ENCODE assay signal across 8 cellular contexts in the genomic region with DNA sequence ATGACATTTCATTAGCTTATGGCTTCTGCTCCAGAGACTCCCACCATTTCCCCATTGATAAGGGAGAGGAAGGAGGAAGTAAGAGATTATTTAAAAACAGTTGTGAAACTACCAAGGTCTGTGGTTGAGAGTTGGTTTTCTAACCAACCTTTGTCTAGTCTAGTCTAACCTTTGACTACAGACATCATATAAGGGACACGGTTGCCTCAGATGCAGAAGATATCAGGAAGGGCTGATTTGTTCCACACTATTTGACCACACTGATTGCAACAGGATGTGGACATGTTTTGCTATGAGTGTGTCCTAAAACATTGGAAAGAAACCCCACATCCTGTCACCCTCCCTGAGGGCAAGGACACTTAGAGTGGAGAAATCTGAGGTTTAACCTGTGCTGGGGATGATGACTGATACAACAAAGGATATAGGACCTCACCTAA. TPM values are rescaled to one million over a fixed set of nuclear protein-coding genes. Genes with fewer than 3 reads are reported as not detected.
A peak's percentile ranks its signal among the peaks of the same experiment; 100 is the strongest.
DNase-seq lines count a peak whose midpoint lies in the region; ATAC-seq and TF ChIP-seq lines count a peak whose summit lies in the region.

No MANE protein-coding gene starts in this region.

- H3K4me1 Mint-ChIP-seq in activated T-cell treated with anti-CD3 and anti-CD28 coated beads, Interleukin-2, amount 50 U/mL, for 24 hours (ENCODE audit: low read depth) = peaks cover 48% of the 10 kb centered on the region
- peaks cover 37 to 48% (median 38%) of the 10 kb centered on the region in 3 donors for H3K4me1 Mint-ChIP-seq in naive B cell

- H3K27me3 Mint-ChIP-seq in activated T-cell treated with anti-CD3 and anti-CD28 coated beads, Interleukin-2, amount 50 U/mL, for 24 hours = peaks cover 3% of the 10 kb centered on the region
- H3K27me3 Mint-ChIP-seq in naive B cell = no peaks in the 10 kb centered on the region

- peak; percentile 80 for ATAC-seq in HG03045 (IDR thresholded peaks at IDR 0.05; ENCODE audit: unreplicated experiment)
- ATAC-seq in naive B cell (ENCODE audit: low read depth in 2 of 2) = peak; percentile 89 to 90
- ATAC-seq in Right ventricle myocardium inferior = no peak
- ATAC-seq in SK-N-SH treated with all-trans-retinoic acid at 6 μM for 48 hours = no peak

- peak overlapping the region; percentile 73 for H3K27ac Mint-ChIP-seq in activated T-cell treated with anti-CD3 and anti-CD28 coated beads, Interleukin-2, amount 50 U/mL, for 24 hours
- peak overlapping the region in 4 of 6 donors; percentile 65 to 94 (median 80) for H3K27ac Mint-ChIP-seq in naive B cell

- intact Hi-C loops in Right ventricle myocardium inferior (cut with DNase I) = no loop called here

- no peak overlapping the region for H3K4me3 Mint-ChIP-seq in activated T-cell treated with anti-CD3 and anti-CD28 coated beads, Interleukin-2, amount 50 U/mL, for 24 hours
- peak overlapping the region in 5 of 8 donors; percentile 39 to 79 (median 57) for H3K4me3 Mint-ChIP-seq in naive B cell

- H3K9me3 Mint-ChIP-seq in activated T-cell treated with anti-CD3 and anti-CD28 coated beads, Interleukin-2, amount 50 U/mL, for 24 hours = no peaks in the 10 kb centered on the region
- H3K9me3 Mint-ChIP-seq in naive B cell = peaks cover 0 to 5% (median 0%) of the 10 kb centered on the region in 7 donors

- no peak for DNase-seq in activated T-cell treated with anti-CD3 and anti-CD28 coated beads, Interleukin-2, amount 50 U/mL, for 24 hours
- no peak for DNase-seq in activated T-cell treated with anti-CD3 and anti-CD28 coated beads, Interleukin-2, amount 50 U/mL, for 1 hour
- DNase-seq in SKM-1 treated with dmso at 0.1 percent for 144 hours (lab: John Stamatoyannopoulos, UW; ENCODE audit: unreplicated experiment) (peak; percentile 99), naive B cell (peak; percentile 34), Right ventricle myocardium inferior (ENCODE audit: missing footprints) (no peak), HCEC 1CT (no peak)

- no peaks in the 10 kb centered on the region for H3K36me3 Mint-ChIP-seq in activated T-cell treated with anti-CD3 and anti-CD28 coated beads, Interleukin-2, amount 50 U/mL, for 24 hours (ENCODE audit: low read depth)
- H3K36me3 Mint-ChIP-seq in naive B cell = no peaks in the 10 kb centered on the region

TF ChIP-seq in SK-N-SH treated with all-trans-retinoic acid at 6 μM for 48 hours, 23 proteins besides CTCF, POLR2A, EP300 and RAD21:
- TF ChIP-seq, protein P1, sequence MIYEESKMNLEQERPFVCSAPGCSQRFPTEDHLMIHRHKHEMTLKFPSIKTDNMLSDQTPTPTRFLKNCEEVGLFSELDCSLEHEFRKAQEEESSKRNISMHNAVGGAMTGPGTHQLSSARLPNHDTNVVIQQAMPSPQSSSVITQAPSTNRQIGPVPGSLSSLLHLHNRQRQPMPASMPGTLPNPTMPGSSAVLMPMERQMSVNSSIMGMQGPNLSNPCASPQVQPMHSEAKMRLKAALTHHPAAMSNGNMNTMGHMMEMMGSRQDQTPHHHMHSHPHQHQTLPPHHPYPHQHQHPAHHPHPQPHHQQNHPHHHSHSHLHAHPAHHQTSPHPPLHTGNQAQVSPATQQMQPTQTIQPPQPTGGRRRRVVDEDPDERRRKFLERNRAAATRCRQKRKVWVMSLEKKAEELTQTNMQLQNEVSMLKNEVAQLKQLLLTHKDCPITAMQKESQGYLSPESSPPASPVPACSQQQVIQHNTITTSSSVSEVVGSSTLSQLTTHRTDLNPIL (CRISPR knock-in tag; IDR thresholded peaks at IDR 0.05; ENCODE audit: low read depth) = no peak
- TF ChIP-seq RARB (CRISPR knock-in tag; IDR thresholded peaks at IDR 0.05) = no peak
- TF ChIP-seq BACH2 (CRISPR knock-in tag; IDR thresholded peaks at IDR 0.05; ENCODE audit: borderline replicate concordance) = no peak
- TF ChIP-seq, protein P2, sequence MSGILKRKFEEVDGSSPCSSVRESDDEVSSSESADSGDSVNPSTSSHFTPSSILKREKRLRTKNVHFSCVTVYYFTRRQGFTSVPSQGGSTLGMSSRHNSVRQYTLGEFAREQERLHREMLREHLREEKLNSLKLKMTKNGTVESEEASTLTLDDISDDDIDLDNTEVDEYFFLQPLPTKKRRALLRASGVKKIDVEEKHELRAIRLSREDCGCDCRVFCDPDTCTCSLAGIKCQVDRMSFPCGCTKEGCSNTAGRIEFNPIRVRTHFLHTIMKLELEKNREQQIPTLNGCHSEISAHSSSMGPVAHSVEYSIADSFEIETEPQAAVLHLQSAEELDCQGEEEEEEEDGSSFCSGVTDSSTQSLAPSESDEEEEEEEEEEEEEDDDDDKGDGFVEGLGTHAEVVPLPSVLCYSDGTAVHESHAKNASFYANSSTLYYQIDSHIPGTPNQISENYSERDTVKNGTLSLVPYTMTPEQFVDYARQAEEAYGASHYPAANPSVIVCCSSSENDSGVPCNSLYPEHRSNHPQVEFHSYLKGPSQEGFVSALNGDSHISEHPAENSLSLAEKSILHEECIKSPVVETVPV (CRISPR knock-in tag; IDR thresholded peaks at IDR 0.05) = no peak
- TF ChIP-seq ZNF8 (CRISPR knock-in tag; IDR thresholded peaks at IDR 0.05) = no peak
- no peak for TF ChIP-seq CSDC2 (CRISPR knock-in tag; IDR thresholded peaks at IDR 0.05)
- no peak for TF ChIP-seq TOX (CRISPR knock-in tag; IDR thresholded peaks at IDR 0.05; ENCODE audit: borderline replicate concordance)
- no peak for TF ChIP-seq ARNTL (CRISPR knock-in tag; IDR thresholded peaks at IDR 0.05; ENCODE audit: borderline replicate concordance, low read depth)
- TF ChIP-seq, protein P3, sequence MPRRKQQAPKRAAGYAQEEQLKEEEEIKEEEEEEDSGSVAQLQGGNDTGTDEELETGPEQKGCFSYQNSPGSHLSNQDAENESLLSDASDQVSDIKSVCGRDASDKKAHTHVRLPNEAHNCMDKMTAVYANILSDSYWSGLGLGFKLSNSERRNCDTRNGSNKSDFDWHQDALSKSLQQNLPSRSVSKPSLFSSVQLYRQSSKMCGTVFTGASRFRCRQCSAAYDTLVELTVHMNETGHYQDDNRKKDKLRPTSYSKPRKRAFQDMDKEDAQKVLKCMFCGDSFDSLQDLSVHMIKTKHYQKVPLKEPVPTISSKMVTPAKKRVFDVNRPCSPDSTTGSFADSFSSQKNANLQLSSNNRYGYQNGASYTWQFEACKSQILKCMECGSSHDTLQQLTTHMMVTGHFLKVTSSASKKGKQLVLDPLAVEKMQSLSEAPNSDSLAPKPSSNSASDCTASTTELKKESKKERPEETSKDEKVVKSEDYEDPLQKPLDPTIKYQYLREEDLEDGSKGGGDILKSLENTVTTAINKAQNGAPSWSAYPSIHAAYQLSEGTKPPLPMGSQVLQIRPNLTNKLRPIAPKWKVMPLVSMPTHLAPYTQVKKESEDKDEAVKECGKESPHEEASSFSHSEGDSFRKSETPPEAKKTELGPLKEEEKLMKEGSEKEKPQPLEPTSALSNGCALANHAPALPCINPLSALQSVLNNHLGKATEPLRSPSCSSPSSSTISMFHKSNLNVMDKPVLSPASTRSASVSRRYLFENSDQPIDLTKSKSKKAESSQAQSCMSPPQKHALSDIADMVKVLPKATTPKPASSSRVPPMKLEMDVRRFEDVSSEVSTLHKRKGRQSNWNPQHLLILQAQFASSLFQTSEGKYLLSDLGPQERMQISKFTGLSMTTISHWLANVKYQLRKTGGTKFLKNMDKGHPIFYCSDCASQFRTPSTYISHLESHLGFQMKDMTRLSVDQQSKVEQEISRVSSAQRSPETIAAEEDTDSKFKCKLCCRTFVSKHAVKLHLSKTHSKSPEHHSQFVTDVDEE (CRISPR knock-in tag; IDR thresholded peaks at IDR 0.05) = no peak
- TF ChIP-seq PPARA (CRISPR knock-in tag; IDR thresholded peaks at IDR 0.05; ENCODE audit: borderline replicate concordance) = no peak
- TF ChIP-seq ZNF70 (CRISPR knock-in tag; IDR thresholded peaks at IDR 0.05) = no peak
- no peak for TF ChIP-seq ZFP3 (CRISPR knock-in tag; IDR thresholded peaks at IDR 0.05)
- no peak for TF ChIP-seq OSR1 (CRISPR knock-in tag; IDR thresholded peaks at IDR 0.05)
- TF ChIP-seq, protein P4, sequence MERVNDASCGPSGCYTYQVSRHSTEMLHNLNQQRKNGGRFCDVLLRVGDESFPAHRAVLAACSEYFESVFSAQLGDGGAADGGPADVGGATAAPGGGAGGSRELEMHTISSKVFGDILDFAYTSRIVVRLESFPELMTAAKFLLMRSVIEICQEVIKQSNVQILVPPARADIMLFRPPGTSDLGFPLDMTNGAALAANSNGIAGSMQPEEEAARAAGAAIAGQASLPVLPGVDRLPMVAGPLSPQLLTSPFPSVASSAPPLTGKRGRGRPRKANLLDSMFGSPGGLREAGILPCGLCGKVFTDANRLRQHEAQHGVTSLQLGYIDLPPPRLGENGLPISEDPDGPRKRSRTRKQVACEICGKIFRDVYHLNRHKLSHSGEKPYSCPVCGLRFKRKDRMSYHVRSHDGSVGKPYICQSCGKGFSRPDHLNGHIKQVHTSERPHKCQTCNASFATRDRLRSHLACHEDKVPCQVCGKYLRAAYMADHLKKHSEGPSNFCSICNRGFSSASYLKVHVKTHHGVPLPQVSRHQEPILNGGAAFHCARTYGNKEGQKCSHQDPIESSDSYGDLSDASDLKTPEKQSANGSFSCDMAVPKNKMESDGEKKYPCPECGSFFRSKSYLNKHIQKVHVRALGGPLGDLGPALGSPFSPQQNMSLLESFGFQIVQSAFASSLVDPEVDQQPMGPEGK (CRISPR knock-in tag; IDR thresholded peaks at IDR 0.05; ENCODE audit: borderline replicate concordance) = no peak
- TF ChIP-seq GLIS3 (CRISPR knock-in tag; IDR thresholded peaks at IDR 0.05) = no peak
- no peak for TF ChIP-seq TCF4 (CRISPR knock-in tag; IDR thresholded peaks at IDR 0.05; ENCODE audit: borderline replicate concordance)
- no peak for TF ChIP-seq ZFP30 (CRISPR knock-in tag; IDR thresholded peaks at IDR 0.05)
- TF ChIP-seq, protein P5, sequence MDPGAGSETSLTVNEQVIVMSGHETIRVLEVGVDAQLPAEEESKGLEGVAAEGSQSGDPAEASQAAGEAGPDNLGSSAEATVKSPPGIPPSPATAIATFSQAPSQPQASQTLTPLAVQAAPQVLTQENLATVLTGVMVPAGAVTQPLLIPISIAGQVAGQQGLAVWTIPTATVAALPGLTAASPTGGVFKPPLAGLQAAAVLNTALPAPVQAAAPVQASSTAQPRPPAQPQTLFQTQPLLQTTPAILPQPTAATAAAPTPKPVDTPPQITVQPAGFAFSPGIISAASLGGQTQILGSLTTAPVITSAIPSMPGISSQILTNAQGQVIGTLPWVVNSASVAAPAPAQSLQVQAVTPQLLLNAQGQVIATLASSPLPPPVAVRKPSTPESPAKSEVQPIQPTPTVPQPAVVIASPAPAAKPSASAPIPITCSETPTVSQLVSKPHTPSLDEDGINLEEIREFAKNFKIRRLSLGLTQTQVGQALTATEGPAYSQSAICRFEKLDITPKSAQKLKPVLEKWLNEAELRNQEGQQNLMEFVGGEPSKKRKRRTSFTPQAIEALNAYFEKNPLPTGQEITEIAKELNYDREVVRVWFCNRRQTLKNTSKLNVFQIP (CRISPR knock-in tag; IDR thresholded peaks at IDR 0.05; ENCODE audit: borderline replicate concordance, low read depth) = no peak
- no peak for TF ChIP-seq ESRRG (CRISPR knock-in tag; IDR thresholded peaks at IDR 0.05)

RNA-seq across cellular contexts. Expression of a gene that starts 53.0 kb away (rescaled TPM):
- 10 to 100 TPM in 5 of 6 donors, 1 to 10 TPM in 1; 3.2 to 12.4 (median 11.5) TPM for polyA plus RNA-seq in naive B cell (ENCODE audit: low read depth in 6 of 6)
- total RNA-seq in Right ventricle myocardium inferior = 27.3 TPM

Comparison
In these comparisons a context has a peak if more than half of its experiments do, and no peak if none do; other contexts are left out.
1. DNase-seq: peak in SKM-1 treated with dmso at 0.1 percent for 144 hours (single experiment) and naive B cell (single experiment); none in activated T-cell treated with anti-CD3 and anti-CD28 coated beads, Interleukin-2, amount 50 U/mL, for 24 hours (single experiment), activated T-cell treated with anti-CD3 and anti-CD28 coated beads, Interleukin-2, amount 50 U/mL, for 1 hour (single experiment), Right ventricle myocardium inferior (single experiment) and HCEC 1CT (single experiment).
2. ATAC-seq: peak in HG03045 (single experiment) and naive B cell (2 of 2); none in Right ventricle myocardium inferior (single experiment) and SK-N-SH treated with all-trans-retinoic acid at 6 μM for 48 hours (single experiment).